Comparison of ENCODE assay signal across 21 cellular contexts in the genomic region with DNA sequence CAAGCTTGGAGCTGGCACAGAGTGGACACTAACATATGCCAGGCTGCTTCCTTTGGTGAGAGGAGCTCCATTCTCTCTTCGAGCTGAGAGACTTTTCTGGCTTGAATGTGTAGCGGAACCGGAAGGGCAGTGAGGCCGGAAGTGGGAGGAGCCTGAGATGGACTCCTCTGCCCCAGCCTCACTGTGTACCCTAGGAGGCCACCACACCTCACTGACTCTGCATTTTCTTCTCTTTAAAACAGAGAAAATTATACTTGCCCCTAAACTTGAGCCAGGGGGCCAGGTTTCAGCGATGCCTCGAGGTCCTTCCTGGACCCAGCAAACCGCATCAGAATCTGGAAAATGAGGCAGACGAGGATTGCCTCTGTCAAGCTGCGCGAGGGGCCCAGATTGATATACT.
"Had no signal": no experiment of that assay in that cellular context is flagged by ENCODE, and none has a peak within 500 bp of the region (broad histone marks: within the 10 kb centered on the region; RNA-seq: fewer than 3 reads in every experiment).

No MANE protein-coding gene starts in this region.

- FAIRE-seq: kidney had no signal

- ATAC-seq: left cardiac atrium; psoas muscle; sciatic nerve; stimulated activated naive B cell treated with anti-CD40 and anti-IgM and Interleukin-4, amounts not matched to agents 10 μg/mL and 1 μg/mL and 100 μg/mL, for 72 hours; stimulated activated naive CD8-positive, alpha-beta T cell treated with anti-CD3 and anti-CD28 coated beads, Interleukin-15, amount 100 ng/mL, for 72 hours had no signal

- H3K9me3 ChIP-seq: neutrophil, psoas muscle, thoracic aorta, transverse colon had no signal

- H2AFZ ChIP-seq: hepatocyte had no signal

- DNase-seq: cortex of kidney; dorsolateral prefrontal cortex; effector CD8-positive, alpha-beta T cell; foreskin melanocyte; head of caudate nucleus; kidney; left cardiac atrium; mesendoderm; naive B cell; psoas muscle; retina; stimulated activated CD4-positive, alpha-beta T cell treated with anti-CD3 and anti-CD28 coated beads, Interleukin-2, amount 100 ng/mL, for 24 hours; stimulated activated CD4-positive, alpha-beta T cell treated with anti-CD3 and anti-CD28 coated beads, Interleukin-4, amount 100 ng/mL, for 4 hours; stimulated activated naive B cell treated with anti-CD40 and anti-IgM and Interleukin-4, amounts not matched to agents 10 μg/mL and 1 μg/mL and 100 μg/mL, for 72 hours; stimulated activated naive CD8-positive, alpha-beta T cell treated with anti-CD3 and anti-CD28 coated beads, Interleukin-15, amount 100 ng/mL, for 72 hours; transverse colon had no signal

- H3K4me2 ChIP-seq: hepatocyte had no signal

- H3K4me1 ChIP-seq: psoas muscle, transverse colon had no signal

- H3K79me2 ChIP-seq: hepatocyte had no signal

- H3K36me3 ChIP-seq: neutrophil, thoracic aorta, transverse colon had no signal

- H3K27ac ChIP-seq: hepatocyte, neutrophil, psoas muscle, skin epidermis, thoracic aorta, transverse colon had no signal

- H3K4me3 ChIP-seq: dorsolateral prefrontal cortex, hepatocyte, psoas muscle, skin epidermis, thoracic aorta, transverse colon had no signal
